In genomic region chr9:34253460-34253837, GRCh38 we compare ENCODE assay signal across 9 cellular contexts.
DNase-seq lines count a peak whose midpoint lies in the region; ATAC-seq and TF ChIP-seq lines count a peak whose summit lies in the region.
"Had no signal": no experiment of that assay in that cellular context is flagged by ENCODE, and none has a peak within 500 bp of the region (broad histone marks: within the 10 kb centered on the region; RNA-seq: fewer than 3 reads in every experiment).

No MANE protein-coding gene starts in this region.

- in situ Hi-C loops in G401 (cut with HindIII; ENCODE audit: low sequenced_read_pairs): no loop called here

- H3K27me3 Mint-ChIP-seq in activated naive CD8-positive, alpha-beta T cell treated with anti-CD3 and anti-CD28 coated beads for 36 hours: no peaks in the 10 kb centered on the region
- peaks cover 4% of the 10 kb centered on the region for H3K27me3 Mint-ChIP-seq in glutamatergic neuron (ENCODE audit: unreplicated experiment)
- H3K27me3 Mint-ChIP-seq in activated CD4-positive, alpha-beta memory T cell treated with anti-CD3 and anti-CD28 coated beads for 36 hours: no peaks in the 10 kb centered on the region
- no peaks in the 10 kb centered on the region for H3K27me3 Mint-ChIP-seq in activated CD8-positive, alpha-beta T cell treated with anti-CD3 and anti-CD28 coated beads for 36 hours

- peaks cover 21% of the 10 kb centered on the region for H3K36me3 Mint-ChIP-seq in activated naive CD8-positive, alpha-beta T cell treated with anti-CD3 and anti-CD28 coated beads for 36 hours
- H3K36me3 Mint-ChIP-seq in glutamatergic neuron (ENCODE audit: unreplicated experiment): peaks cover 4% of the 10 kb centered on the region
- peaks cover 12% of the 10 kb centered on the region for H3K36me3 Mint-ChIP-seq in activated CD4-positive, alpha-beta memory T cell treated with anti-CD3 and anti-CD28 coated beads for 36 hours
- H3K36me3 Mint-ChIP-seq in activated CD8-positive, alpha-beta T cell treated with anti-CD3 and anti-CD28 coated beads for 36 hours (ENCODE audit: low read depth): peaks cover 20% of the 10 kb centered on the region

- H3K27ac Mint-ChIP-seq in activated naive CD8-positive, alpha-beta T cell treated with anti-CD3 and anti-CD28 coated beads for 36 hours: peak overlapping the region; percentile 23
- H3K27ac Mint-ChIP-seq in glutamatergic neuron (ENCODE audit: unreplicated experiment): peak overlapping the region; percentile 80
- H3K27ac Mint-ChIP-seq in activated CD4-positive, alpha-beta memory T cell treated with anti-CD3 and anti-CD28 coated beads for 36 hours: no peak overlapping the region
- H3K27ac Mint-ChIP-seq in activated CD8-positive, alpha-beta T cell treated with anti-CD3 and anti-CD28 coated beads for 36 hours: no peak overlapping the region
- H3K27ac Mint-ChIP-seq: T-helper 1 cell treated with Interleukin-12 subunit alpha and Interleukin-12 subunit beta and Interleukin-4 antibody, amounts not matched to agents 30 μg/mL and 1 μg/mL, for 36 hours had no signal

- H3K4me3 Mint-ChIP-seq in activated naive CD8-positive, alpha-beta T cell treated with anti-CD3 and anti-CD28 coated beads for 36 hours: no peak overlapping the region
- H3K4me3 Mint-ChIP-seq in glutamatergic neuron (ENCODE audit: unreplicated experiment): no peak overlapping the region
- H3K4me3 Mint-ChIP-seq in activated CD4-positive, alpha-beta memory T cell treated with anti-CD3 and anti-CD28 coated beads for 36 hours: no peak overlapping the region
- H3K4me3 Mint-ChIP-seq in activated CD8-positive, alpha-beta T cell treated with anti-CD3 and anti-CD28 coated beads for 36 hours: no peak overlapping the region
- H3K4me3 Mint-ChIP-seq: T-helper 1 cell treated with Interleukin-12 subunit alpha and Interleukin-12 subunit beta and Interleukin-4 antibody, amounts not matched to agents 30 μg/mL and 1 μg/mL, for 36 hours had no signal

- H3K4me1 Mint-ChIP-seq in activated naive CD8-positive, alpha-beta T cell treated with anti-CD3 and anti-CD28 coated beads for 36 hours: peaks cover 17% of the 10 kb centered on the region
- peaks cover 20% of the 10 kb centered on the region for H3K4me1 Mint-ChIP-seq in glutamatergic neuron (ENCODE audit: low read depth, unreplicated experiment)
- H3K4me1 Mint-ChIP-seq in activated CD4-positive, alpha-beta memory T cell treated with anti-CD3 and anti-CD28 coated beads for 36 hours (ENCODE audit: low read depth): no peaks in the 10 kb centered on the region
- peaks cover 12% of the 10 kb centered on the region for H3K4me1 Mint-ChIP-seq in activated CD8-positive, alpha-beta T cell treated with anti-CD3 and anti-CD28 coated beads for 36 hours (ENCODE audit: low read depth)

- no peaks in the 10 kb centered on the region for H3K9me3 Mint-ChIP-seq in activated naive CD8-positive, alpha-beta T cell treated with anti-CD3 and anti-CD28 coated beads for 36 hours
- no peaks in the 10 kb centered on the region for H3K9me3 Mint-ChIP-seq in glutamatergic neuron (ENCODE audit: unreplicated experiment)
- no peaks in the 10 kb centered on the region for H3K9me3 Mint-ChIP-seq in activated CD4-positive, alpha-beta memory T cell treated with anti-CD3 and anti-CD28 coated beads for 36 hours
- no peaks in the 10 kb centered on the region for H3K9me3 Mint-ChIP-seq in activated CD8-positive, alpha-beta T cell treated with anti-CD3 and anti-CD28 coated beads for 36 hours
- H3K9me3 Mint-ChIP-seq: T-helper 1 cell treated with Interleukin-12 subunit alpha and Interleukin-12 subunit beta and Interleukin-4 antibody, amounts not matched to agents 30 μg/mL and 1 μg/mL, for 36 hours had no signal

- no peak for ATAC-seq in activated CD8-positive, alpha-beta T cell treated with anti-CD3 and anti-CD28 coated beads for 36 hours

- TF ChIP-seq CTCF in glutamatergic neuron (IDR thresholded peaks at IDR 0.05; ENCODE audit: partially characterized antibody, unreplicated experiment) (no peak), retinal pigment epithelial cell (conservative IDR thresholded peaks at IDR 0.05; ENCODE audit: low read depth, low read length) (peak; percentile 53)
- TF ChIP-seq CTCF in activated CD8-positive, alpha-beta T cell treated with anti-CD3 and anti-CD28 coated beads for 36 hours (IDR thresholded peaks at IDR 0.05): no peak

- POLR2A ChIA-PET in activated CD4-positive, alpha-beta memory T cell treated with anti-CD3 and anti-CD28 coated beads for 36 hours (lab: Charles Lee): no interaction called here
- POLR2A ChIA-PET in activated CD8-positive, alpha-beta T cell treated with anti-CD3 and anti-CD28 coated beads for 36 hours (lab: Charles Lee): interaction anchor here (0.6 to 0.7 kb wide), 3 partner anchors 11 to 60 kb away, joined by 3 read pairs; no protein-coding TSS in a partner anchor

- intact Hi-C loops in activated CD4-positive, alpha-beta memory T cell treated with anti-CD3 and anti-CD28 coated beads for 36 hours (cut with micrococcal nuclease): loop anchor here (1.0 to 10.0 kb wide), 3 partner anchors 75 to 179 kb away; partner anchors contain the start of genes DCAF12 and UBAP1
- intact Hi-C loops in activated CD8-positive, alpha-beta T cell treated with anti-CD3 and anti-CD28 coated beads for 36 hours (cut with micrococcal nuclease): loop anchor here (10.0 kb wide), 1 partner anchor 129 kb away; the partner anchor contains the start of gene DCAF12

- CTCF ChIA-PET in activated CD4-positive, alpha-beta memory T cell treated with anti-CD3 and anti-CD28 coated beads for 36 hours (lab: Charles Lee): interaction anchor here (0.7 to 6.5 kb wide), 22 partner anchors 9 to 338 kb away, joined by 3 to 54 read pairs (median 4); partner anchors contain the start of genes MYORG and UBAP1
- CTCF ChIA-PET in activated CD8-positive, alpha-beta T cell treated with anti-CD3 and anti-CD28 coated beads for 36 hours (lab: Charles Lee): interaction anchor here (0.7 to 6.1 kb wide), 34 partner anchors 9 to 631 kb away, joined by 3 to 53 read pairs (median 4); partner anchors contain the start of genes MYORG and UBAP1

- no peak overlapping the region for H3K4me3 ChIP-seq in retinal pigment epithelial cell (ENCODE audit: low read length)

- DNase-seq in G401 (ENCODE audit: low spot score) (peak; percentile 32), glutamatergic neuron (no peak), retinal pigment epithelial cell (ENCODE audit: low read depth) (no peak), ureter (ENCODE audit: low spot score) (no peak), DMS114 treated with DMSO at 0.1 percent for 48 hours (lab: John Stamatoyannopoulos, UW; ENCODE audit: unreplicated experiment) (no peak)
- no peak for DNase-seq in activated naive CD8-positive, alpha-beta T cell treated with anti-CD3 and anti-CD28 coated beads for 36 hours
- no peak for DNase-seq in activated CD4-positive, alpha-beta memory T cell treated with anti-CD3 and anti-CD28 coated beads for 36 hours
- DNase-seq in activated CD8-positive, alpha-beta T cell treated with anti-CD3 and anti-CD28 coated beads for 36 hours: no peak

Comparison
In these comparisons a context has a peak if more than half of its experiments do, and no peak if none do; other contexts are left out.
1. H3K27ac Mint-ChIP-seq: peak in activated naive CD8-positive, alpha-beta T cell treated with anti-CD3 and anti-CD28 coated beads for 36 hours (single experiment) and glutamatergic neuron (single experiment); none in activated CD4-positive, alpha-beta memory T cell treated with anti-CD3 and anti-CD28 coated beads for 36 hours (single experiment) and activated CD8-positive, alpha-beta T cell treated with anti-CD3 and anti-CD28 coated beads for 36 hours (single experiment).